ENCODE assay signal across 8 cellular contexts in the genomic region with DNA sequence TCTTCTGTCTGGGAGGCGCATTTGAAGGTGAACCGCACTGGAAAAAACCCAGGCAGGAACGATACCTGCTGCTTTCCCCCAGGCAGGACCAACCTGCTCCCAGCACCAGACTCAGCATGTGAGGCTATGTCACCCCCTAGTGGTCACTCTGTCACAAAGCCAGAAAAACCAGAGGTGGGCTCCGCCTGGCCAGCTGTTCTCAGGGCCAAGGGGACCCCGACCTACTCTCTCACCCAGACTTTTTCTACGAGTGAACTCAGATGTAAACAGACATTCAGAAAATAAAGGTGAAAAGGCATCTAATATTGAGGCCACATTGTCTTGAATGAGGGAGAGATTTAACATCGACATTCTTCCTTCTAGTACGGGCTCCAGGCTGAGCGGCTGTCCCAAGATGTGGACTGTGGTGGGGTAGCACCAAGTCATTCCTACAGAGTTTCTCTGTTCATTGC.
DNase-seq lines count a peak whose midpoint lies in the region; ATAC-seq and TF ChIP-seq lines count a peak whose summit lies in the region.

No MANE protein-coding gene starts in this region.

- no peaks in the 10 kb centered on the region for H3K27me3 ChIP-seq in CD4-positive, alpha-beta memory T cell (ENCODE audit: insufficient read depth, low read length)

- POLR2A ChIA-PET in CD4-positive, alpha-beta memory T cell (lab: Charles Lee; ENCODE audit: partially characterized antibody): interaction anchor here (2.2 kb wide), 1 partner anchor 127 kb away, joined by 6 read pairs; no protein-coding TSS in a partner anchor
- POLR2A ChIA-PET in activated B cell treated with CpG ODN at 0.5 μM for 24 hours (lab: Charles Lee): interaction anchor here (0.5 kb wide), 1 partner anchor 10 kb away, joined by 11 read pairs; no protein-coding TSS in a partner anchor

- H3K4me3 ChIP-seq in CD4-positive, alpha-beta memory T cell (ENCODE audit: low read length in 2 of 2): no peak overlapping the region

- no peak for TF ChIP-seq CTCF in activated B cell treated with CpG ODN at 0.5 μM for 24 hours (IDR thresholded peaks at IDR 0.05)

- no peaks in the 10 kb centered on the region for H3K9me3 ChIP-seq in CD4-positive, alpha-beta memory T cell (ENCODE audit: control insufficient read depth in 1 of 2, low read length in 2 of 2)

- peak; percentile 60 for ATAC-seq in GM21529 (IDR thresholded peaks at IDR 0.05; ENCODE audit: unreplicated experiment)
- peak; percentile 70 for ATAC-seq in activated B cell treated with CpG ODN at 0.5 μM for 24 hours (ENCODE audit: low read depth)
- peak; percentile 58 for ATAC-seq in left colon
- ATAC-seq in HG03097 (IDR thresholded peaks at IDR 0.05; ENCODE audit: low FRiP score, unreplicated experiment): no peak

- CTCF ChIA-PET in CD4-positive, alpha-beta memory T cell (lab: Charles Lee; ENCODE audit: partially characterized antibody): interaction anchor here (0.8 to 6.2 kb wide), 16 partner anchors 10 to 407 kb away, joined by 3 to 45 read pairs (median 5); no protein-coding TSS in a partner anchor
- CTCF ChIA-PET in activated B cell treated with CpG ODN at 0.5 μM for 24 hours (lab: Charles Lee): interaction anchor here (0.6 to 4.7 kb wide), 16 partner anchors 8 to 444 kb away, joined by 3 to 26 read pairs (median 6); no protein-coding TSS in a partner anchor

- H3K4me1 ChIP-seq in CD4-positive, alpha-beta memory T cell (ENCODE audit: insufficient read depth, low read length): peaks cover 19% of the 10 kb centered on the region

- intact Hi-C loops in CD4-positive, alpha-beta memory T cell (cut with micrococcal nuclease): loop anchor here (1.0 to 5.0 kb wide), 5 partner anchors 133 to 442 kb away; a partner anchor contains a TSS
- intact Hi-C loops in activated B cell treated with CpG ODN at 0.5 μM for 24 hours (cut with micrococcal nuclease): loop anchor here (1.0 to 2.0 kb wide), 7 partner anchors 33 to 444 kb away; no protein-coding TSS in a partner anchor
- intact Hi-C loops in left colon (cut with DNase I, micrococcal nuclease): no loop called here

- peaks cover 0 to 2% of the 10 kb centered on the region in 2 donors for H3K36me3 Mint-ChIP-seq in CD4-positive, alpha-beta memory T cell
- peaks cover 2% of the 10 kb centered on the region for H3K36me3 Mint-ChIP-seq in activated B cell treated with CpG ODN at 0.5 μM for 24 hours (ENCODE audit: low read depth)

- H3K9me3 Mint-ChIP-seq in CD4-positive, alpha-beta memory T cell: no peaks in the 10 kb centered on the region
- H3K9me3 Mint-ChIP-seq in activated B cell treated with CpG ODN at 0.5 μM for 24 hours: no peaks in the 10 kb centered on the region

- H3K27ac Mint-ChIP-seq in CD4-positive, alpha-beta memory T cell: peak overlapping the region in 6 of 7 donors; percentile 41 to 79 (median 56)
- no peak overlapping the region for H3K27ac Mint-ChIP-seq in activated B cell treated with CpG ODN at 0.5 μM for 24 hours

- H3K27me3 Mint-ChIP-seq in CD4-positive, alpha-beta memory T cell: no peaks in the 10 kb centered on the region
- no peaks in the 10 kb centered on the region for H3K27me3 Mint-ChIP-seq in activated B cell treated with CpG ODN at 0.5 μM for 24 hours

- no peak overlapping the region for H3K27ac ChIP-seq in CD4-positive, alpha-beta memory T cell (ENCODE audit: low read depth, low read length)

- H3K36me3 ChIP-seq in CD4-positive, alpha-beta memory T cell (ENCODE audit: insufficient read depth, low read length): no peaks in the 10 kb centered on the region

- peaks cover 9 to 37% (median 29%) of the 10 kb centered on the region in 4 donors for H3K4me1 Mint-ChIP-seq in CD4-positive, alpha-beta memory T cell
- peaks cover 11% of the 10 kb centered on the region for H3K4me1 Mint-ChIP-seq in activated B cell treated with CpG ODN at 0.5 μM for 24 hours

- no peak overlapping the region for H3K4me3 Mint-ChIP-seq in CD4-positive, alpha-beta memory T cell
- H3K4me3 Mint-ChIP-seq in activated B cell treated with CpG ODN at 0.5 μM for 24 hours: no peak overlapping the region

- DNase-seq in CD4-positive, alpha-beta memory T cell: peak; percentile 50 to 59 (median 58)
- DNase-seq in NCI-H2029 (lab: John Stamatoyannopoulos, UW) (peak; percentile 31), activated B cell treated with CpG ODN at 0.5 μM for 24 hours (no peak), cerebellar cortex (ENCODE audit: low spot score) (peak; percentile 80), left colon (peak in 1 of 2 donors; percentile 44)
- peak; percentile 31 to 39 (median 34) for DNase-seq in stimulated activated CD4-positive, alpha-beta T cell treated with anti-CD3 and anti-CD28 coated beads, TNF-alpha, amount 100 ng/mL, for 4 hours (ENCODE audit: low read depth in 3 of 3)

Comparison
In these comparisons a context has a peak if more than half of its experiments do, and no peak if none do; other contexts are left out.
1. intact Hi-C loops: an anchor here in CD4-positive, alpha-beta memory T cell (1.0 to 5.0 kb wide) and activated B cell treated with CpG ODN at 0.5 μM for 24 hours (1.0 to 2.0 kb wide); none called in left colon.